1 cellular context compared by ENCODE assay signal in genomic region chr16:86951041-86951822, GRCh38.
TF ChIP-seq lines count a peak whose summit lies in the region.

No MANE protein-coding gene starts in this region.

TF ChIP-seq in HEK293, 187 proteins besides CTCF, POLR2A, EP300 and RAD21 (continued from another document and continues in another):
- TF ChIP-seq ZSCAN5A (tag by site-specific recombination; IDR thresholded peaks at IDR 0.05), result no peak
- no peak for TF ChIP-seq ZNF274 (IDR thresholded peaks at IDR 0.05; ENCODE audit: low read length)
- no peak for TF ChIP-seq ZNF274 (tag by site-specific recombination; IDR thresholded peaks at IDR 0.05; ENCODE audit: borderline replicate concordance)
- peak; percentile 24; the same call in 1 of the 2 replicates for TF ChIP-seq ZNF133 (tag by site-specific recombination; IDR thresholded peaks at IDR 0.05)
- TF ChIP-seq KLF17 (tag by site-specific recombination; IDR thresholded peaks at IDR 0.05), result no peak
- TF ChIP-seq ZBTB48 (tag by site-specific recombination; IDR thresholded peaks at IDR 0.05), result no peak; the same call in 1 of the 2 replicates
- TF ChIP-seq ZNF585B (tag by site-specific recombination; IDR thresholded peaks at IDR 0.05), result no peak
- TF ChIP-seq ZNF280C (tag by site-specific recombination; IDR thresholded peaks at IDR 0.05), result 0 out of 2 replicates have a peak, but pooled peaks have one; percentile 71
- peak; percentile 98 for TF ChIP-seq ATF2 (tag by site-specific recombination; IDR thresholded peaks at IDR 0.05; ENCODE audit: low read depth)
- no peak for TF ChIP-seq REPIN1 (tag by site-specific recombination; IDR thresholded peaks at IDR 0.05; ENCODE audit: low read depth)
- no peak for TF ChIP-seq ZNF629 (tag by site-specific recombination; IDR thresholded peaks at IDR 0.05)
- no peak for TF ChIP-seq ZNF558 (tag by site-specific recombination; IDR thresholded peaks at IDR 0.05)
- no peak for TF ChIP-seq ZBTB49 (tag by site-specific recombination; IDR thresholded peaks at IDR 0.05; ENCODE audit: low read depth)
- TF ChIP-seq ZNF645 (tag by site-specific recombination; IDR thresholded peaks at IDR 0.05), result no peak
- TF ChIP-seq ZNF335 (tag by site-specific recombination; conservative IDR thresholded peaks at IDR 0.05), result no peak
- TF ChIP-seq ZBTB8A (tag by site-specific recombination; IDR thresholded peaks at IDR 0.05), result no peak
- TF ChIP-seq ZNF529 (tag by site-specific recombination; IDR thresholded peaks at IDR 0.05; ENCODE audit: insufficient replicate concordance), result no peak
- 0 out of 2 replicates have a peak, but pooled peaks have one; percentile 7 for TF ChIP-seq ZNF791 (tag by site-specific recombination; IDR thresholded peaks at IDR 0.05)
- no peak for TF ChIP-seq ZNF670 (tag by site-specific recombination; IDR thresholded peaks at IDR 0.05; ENCODE audit: low read depth)
- TF ChIP-seq ZNF544 (tag by site-specific recombination; IDR thresholded peaks at IDR 0.05), result peak; percentile 52; the same call in 1 of the 2 replicates
- TF ChIP-seq ZNF302 (tag by site-specific recombination; IDR thresholded peaks at IDR 0.05; ENCODE audit: low read depth), result no peak
- TF ChIP-seq ZBTB20 (tag by site-specific recombination; IDR thresholded peaks at IDR 0.05), result peak; percentile 24; the same call in 1 of the 2 replicates
- no peak for TF ChIP-seq ZNF132 (tag by site-specific recombination; IDR thresholded peaks at IDR 0.05; ENCODE audit: borderline replicate concordance)
- no peak for TF ChIP-seq ZBTB1 (tag by site-specific recombination; IDR thresholded peaks at IDR 0.05)
- no peak for TF ChIP-seq ZNF639 (tag by site-specific recombination; IDR thresholded peaks at IDR 0.05)
- TF ChIP-seq ZNF776 (tag by site-specific recombination; IDR thresholded peaks at IDR 0.05; ENCODE audit: borderline replicate concordance), result peak; percentile 24; the same call in 1 of the 2 replicates
- no peak for TF ChIP-seq ZNF654 (tag by site-specific recombination; IDR thresholded peaks at IDR 0.05; ENCODE audit: low read depth)
- TF ChIP-seq ZNF768 (tag by site-specific recombination; IDR thresholded peaks at IDR 0.05), result no peak
- no peak for TF ChIP-seq ZNF548 (tag by site-specific recombination; IDR thresholded peaks at IDR 0.05)
- TF ChIP-seq ZNF623 (tag by site-specific recombination; IDR thresholded peaks at IDR 0.05), result no peak
- 0 out of 2 replicates have a peak, but pooled peaks have one; percentile 69 for TF ChIP-seq ZNF785 (tag by site-specific recombination; IDR thresholded peaks at IDR 0.05)
- TF ChIP-seq SP2 (tag by site-specific recombination; IDR thresholded peaks at IDR 0.05), result no peak
- TF ChIP-seq ZNF157 (tag by site-specific recombination; IDR thresholded peaks at IDR 0.05), result no peak
- TF ChIP-seq ZNF692 (tag by site-specific recombination; IDR thresholded peaks at IDR 0.05), result no peak
- 0 out of 2 replicates have a peak, but pooled peaks have one; percentile 65 for TF ChIP-seq ZNF701 (tag by site-specific recombination; IDR thresholded peaks at IDR 0.05)
- TF ChIP-seq ZNF404 (tag by site-specific recombination; IDR thresholded peaks at IDR 0.05), result no peak
- TF ChIP-seq PBX3 (CRISPR knock-in tag; IDR thresholded peaks at IDR 0.05), result no peak
- TF ChIP-seq ZNF350 (tag by site-specific recombination; IDR thresholded peaks at IDR 0.05), result no peak
- peak; percentile 84; the same call in 1 of the 2 replicates for TF ChIP-seq ZNF621 (tag by site-specific recombination; IDR thresholded peaks at IDR 0.05)
- TF ChIP-seq ZSCAN23 (tag by site-specific recombination; IDR thresholded peaks at IDR 0.05), result peak; percentile 11; the same call in 1 of the 2 replicates
- no peak for TF ChIP-seq TCF7L2 (IDR thresholded peaks at IDR 0.05; ENCODE audit: borderline replicate concordance, low read depth, low read length)
- TF ChIP-seq PRDM10 (tag by site-specific recombination; IDR thresholded peaks at IDR 0.05), result no peak
- 0 out of 2 replicates have a peak, but pooled peaks have one; percentile 31 for TF ChIP-seq ZNF560 (tag by site-specific recombination; IDR thresholded peaks at IDR 0.05; ENCODE audit: borderline replicate concordance)
- TF ChIP-seq ZNF354C (tag by site-specific recombination; IDR thresholded peaks at IDR 0.05; ENCODE audit: borderline replicate concordance, low read depth), result no peak
